Comparison of ENCODE assay signal across 1 cellular context in genomic region chr6:141309295-141309694, GRCh38.
TF ChIP-seq lines count a peak whose summit lies in the region.

No MANE protein-coding gene starts in this region.

TF ChIP-seq in SK-N-SH, 30 proteins besides CTCF, POLR2A, EP300 and RAD21 (continued from another document):
- no peak for TF ChIP-seq GABPA (IDR thresholded peaks at IDR 0.05; ENCODE audit: low read depth)
- TF ChIP-seq RXRA (IDR thresholded peaks at IDR 0.05; ENCODE audit: borderline replicate concordance, low read depth): no peak
- TF ChIP-seq TAF1 (IDR thresholded peaks at IDR 0.05; ENCODE audit: borderline replicate concordance, low read depth, low read length): no peak
- TF ChIP-seq IRF3 (IDR thresholded peaks at IDR 0.05; ENCODE audit: low read depth, low read length): no peak
- TF ChIP-seq NRF1 (IDR thresholded peaks at IDR 0.05; ENCODE audit: low read depth, low read length): no peak
- no peak for TF ChIP-seq CHD2 (IDR thresholded peaks at IDR 0.05; ENCODE audit: low read length, partially characterized antibody)
- TF ChIP-seq POLR2AphosphoS5 (IDR thresholded peaks at IDR 0.05; ENCODE audit: low read depth, low read length): no peak
- no peak for TF ChIP-seq MEF2A (IDR thresholded peaks at IDR 0.05; ENCODE audit: borderline replicate concordance, low read depth)
- TF ChIP-seq RFX5 (IDR thresholded peaks at IDR 0.05; ENCODE audit: low read length): no peak
TF ChIP-seq in SK-N-SH: peak in this region for 0.
